ENCODE assay signal across 8 cellular contexts in the genomic region with DNA sequence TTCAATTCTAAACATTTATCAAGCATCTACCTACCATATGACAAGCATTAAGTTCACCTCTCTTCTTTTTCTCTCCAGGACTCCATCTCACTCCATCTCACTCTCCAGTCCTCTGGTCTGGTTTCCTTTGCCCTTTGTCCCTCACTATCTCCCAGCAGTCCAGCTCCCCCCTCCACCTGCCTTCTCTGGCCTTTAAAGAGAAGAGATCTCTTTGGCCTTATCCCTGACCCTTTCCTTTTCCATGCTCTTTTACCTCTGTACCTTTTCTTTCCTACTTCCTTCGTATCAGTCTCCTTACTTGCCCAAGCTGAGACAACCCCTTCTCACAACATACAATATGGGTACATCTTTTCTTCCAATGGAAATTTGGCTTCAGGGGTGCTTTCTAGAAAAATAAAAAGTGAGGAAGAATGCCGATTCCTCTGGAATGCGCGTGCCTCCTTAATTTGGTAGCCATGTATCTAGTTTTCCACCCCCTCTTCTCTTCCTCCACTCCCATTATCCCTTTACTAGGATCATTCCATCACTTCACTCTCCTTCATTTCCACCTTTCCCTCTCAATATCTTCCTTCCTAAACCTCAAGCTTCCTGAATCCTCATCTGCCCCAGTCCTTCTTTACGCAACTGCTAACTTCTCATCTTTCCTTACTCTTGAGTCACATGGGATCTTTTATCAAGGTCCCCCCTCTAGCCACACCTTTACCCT. TPM values are rescaled to one million over a fixed set of nuclear protein-coding genes. Genes with fewer than 3 reads are reported as not detected.
DNase-seq lines count a peak whose midpoint lies in the region; ATAC-seq and TF ChIP-seq lines count a peak whose summit lies in the region.

No MANE protein-coding gene starts in this region.

- CTCF ChIA-PET in activated naive CD4-positive, alpha-beta T cell treated with anti-CD3 and anti-CD28 coated beads for 36 hours (lab: Charles Lee), result interaction anchor here (1.2 to 2.9 kb wide), 2 partner anchors 12 to 19 kb away, joined by 3 to 11 read pairs; no protein-coding TSS in a partner anchor

- H3K27ac ChIP-seq in iPS DF 6.9 (ENCODE audit: low read length) (peak overlapping the region; percentile 49), spleen (peak overlapping the region; percentile 92 to 98 (median 95))

- TF ChIP-seq CTCF in spleen (IDR thresholded peaks at IDR 0.05 in 8 of 11, conservative IDR thresholded peaks at IDR 0.05 in 3 of 11), result no peak

- peaks cover 6% of the 10 kb centered on the region; the same call in 1 of the 2 replicates for H3K36me3 ChIP-seq in iPS DF 6.9 (ENCODE audit: control insufficient read depth, insufficient read depth, low read length)
- H3K36me3 ChIP-seq in spleen, result peaks cover 0 to 23% (median 17%) of the 10 kb centered on the region in 6 donors

- no peaks in the 10 kb centered on the region for H3K27me3 ChIP-seq in iPS DF 6.9 (ENCODE audit: control insufficient read depth, insufficient read depth, low read length)
- no peaks in the 10 kb centered on the region for H3K27me3 ChIP-seq in spleen (replicated peaks in 1 of 7)

- DNase-seq in activated naive CD4-positive, alpha-beta T cell treated with anti-CD3 and anti-CD28 coated beads for 36 hours, result no peak
- no peak for DNase-seq in activated naive CD4-positive, alpha-beta T cell treated with anti-CD3 and anti-CD28 coated beads, Interleukin-2, amount 50 U/mL, for 16 hours
- no peak for DNase-seq in activated T-helper 1 cell treated with anti-CD3 and anti-CD28 coated beads, Interleukin-12 subunit alpha, Interleukin-12 subunit beta, Interleukin-2, Interleukin-4 antibody, amounts not matched to agents 30 ng/mL and 10 ng/mL and 1 ng/mL, durations not matched to agents 14 hours and 24 hours and 36 hours (ENCODE audit: low spot score)
- DNase-seq in iPS DF 6.9 (ENCODE audit: low read depth, low spot score) (no peak), spleen (no peak), germinal center (ENCODE audit: low spot score) (no peak)

- H3K9me3 ChIP-seq in iPS DF 6.9 (ENCODE audit: control insufficient read depth, insufficient read depth, low read length), result no peaks in the 10 kb centered on the region
- no peaks in the 10 kb centered on the region for H3K9me3 ChIP-seq in spleen

- H3K27me3 Mint-ChIP-seq in activated naive CD4-positive, alpha-beta T cell treated with anti-CD3 and anti-CD28 coated beads for 36 hours (ENCODE audit: low read depth), result no peaks in the 10 kb centered on the region
- no peaks in the 10 kb centered on the region for H3K27me3 Mint-ChIP-seq in activated T-helper 1 cell treated with anti-CD3 and anti-CD28 coated beads, Interleukin-12 subunit alpha, Interleukin-12 subunit beta, Interleukin-2, Interleukin-4 antibody, amounts not matched to agents 30 ng/mL and 10 ng/mL and 1 ng/mL, durations not matched to agents 14 hours and 24 hours and 36 hours (ENCODE audit: insufficient read depth)

- H3K4me1 ChIP-seq in iPS DF 6.9 (ENCODE audit: control insufficient read depth, insufficient read depth, low read length) (peaks cover 2% of the 10 kb centered on the region; the same call in 1 of the 2 replicates), spleen (peaks cover 33 to 80% (median 63%) of the 10 kb centered on the region in 6 donors)

- ATAC-seq in HG03175 (IDR thresholded peaks at IDR 0.05; ENCODE audit: unreplicated experiment) (no peak), HG03135 (IDR thresholded peaks at IDR 0.05; ENCODE audit: unreplicated experiment) (no peak)

- H3K4me3 ChIP-seq in iPS DF 6.9 (ENCODE audit: low read length) (peak overlapping the region; percentile 98; the same call in 1 of the 2 replicates), spleen (peak overlapping the region; percentile 49 to 87 (median 62))

- intact Hi-C loops in activated naive CD4-positive, alpha-beta T cell treated with anti-CD3 and anti-CD28 coated beads for 36 hours (cut with micrococcal nuclease), result loop anchor here (1.0 to 5.0 kb wide), 6 partner anchors 22 to 796 kb away; a partner anchor contains a TSS
- intact Hi-C loops in activated T-helper 1 cell treated with anti-CD3 and anti-CD28 coated beads, Interleukin-12 subunit alpha, Interleukin-12 subunit beta, Interleukin-2, Interleukin-4 antibody, amounts not matched to agents 30 ng/mL and 10 ng/mL and 1 ng/mL, durations not matched to agents 14 hours and 24 hours and 36 hours (cut with micrococcal nuclease), result loop anchor here (1.0 to 10.0 kb wide), 11 partner anchors 22 to 1849 kb away; a partner anchor contains a TSS
- intact Hi-C loops in spleen (cut with DNase I; ENCODE audit: low total_unique reads), result no loop called here

- H3K4me1 Mint-ChIP-seq in activated naive CD4-positive, alpha-beta T cell treated with anti-CD3 and anti-CD28 coated beads for 36 hours (ENCODE audit: low read depth), result peaks cover 62% of the 10 kb centered on the region
- peaks cover 61% of the 10 kb centered on the region for H3K4me1 Mint-ChIP-seq in activated T-helper 1 cell treated with anti-CD3 and anti-CD28 coated beads, Interleukin-12 subunit alpha, Interleukin-12 subunit beta, Interleukin-2, Interleukin-4 antibody, amounts not matched to agents 30 ng/mL and 10 ng/mL and 1 ng/mL, durations not matched to agents 14 hours and 24 hours and 36 hours (ENCODE audit: low read depth)

- H3K36me3 Mint-ChIP-seq in activated naive CD4-positive, alpha-beta T cell treated with anti-CD3 and anti-CD28 coated beads for 36 hours (ENCODE audit: low read depth), result peaks cover 6% of the 10 kb centered on the region
- H3K36me3 Mint-ChIP-seq in activated T-helper 1 cell treated with anti-CD3 and anti-CD28 coated beads, Interleukin-12 subunit alpha, Interleukin-12 subunit beta, Interleukin-2, Interleukin-4 antibody, amounts not matched to agents 30 ng/mL and 10 ng/mL and 1 ng/mL, durations not matched to agents 14 hours and 24 hours and 36 hours (ENCODE audit: low read depth), result peaks cover 23% of the 10 kb centered on the region

- H3K27ac Mint-ChIP-seq in activated naive CD4-positive, alpha-beta T cell treated with anti-CD3 and anti-CD28 coated beads for 36 hours, result peak overlapping the region; percentile 96
- H3K27ac Mint-ChIP-seq in activated T-helper 1 cell treated with anti-CD3 and anti-CD28 coated beads, Interleukin-12 subunit alpha, Interleukin-12 subunit beta, Interleukin-2, Interleukin-4 antibody, amounts not matched to agents 30 ng/mL and 10 ng/mL and 1 ng/mL, durations not matched to agents 14 hours and 24 hours and 36 hours, result peak overlapping the region; percentile 94

- no peaks in the 10 kb centered on the region for H3K9me3 Mint-ChIP-seq in activated naive CD4-positive, alpha-beta T cell treated with anti-CD3 and anti-CD28 coated beads for 36 hours
- no peaks in the 10 kb centered on the region for H3K9me3 Mint-ChIP-seq in activated T-helper 1 cell treated with anti-CD3 and anti-CD28 coated beads, Interleukin-12 subunit alpha, Interleukin-12 subunit beta, Interleukin-2, Interleukin-4 antibody, amounts not matched to agents 30 ng/mL and 10 ng/mL and 1 ng/mL, durations not matched to agents 14 hours and 24 hours and 36 hours

- no peak for TF ChIP-seq POLR2A in spleen (IDR thresholded peaks at IDR 0.05)

- peak overlapping the region; percentile 91 for H3K4me3 Mint-ChIP-seq in activated naive CD4-positive, alpha-beta T cell treated with anti-CD3 and anti-CD28 coated beads for 36 hours
- H3K4me3 Mint-ChIP-seq in activated T-helper 1 cell treated with anti-CD3 and anti-CD28 coated beads, Interleukin-12 subunit alpha, Interleukin-12 subunit beta, Interleukin-2, Interleukin-4 antibody, amounts not matched to agents 30 ng/mL and 10 ng/mL and 1 ng/mL, durations not matched to agents 14 hours and 24 hours and 36 hours, result peak overlapping the region; percentile 95

- WGBS in iPS DF 6.9 (ENCODE audit: insufficient coverage, insufficient read length), result 100% methylated on average over 1 of the region's 5 CpGs
- WGBS in spleen, 5 donors, result 24 to 37% (median 34%) methylated on average over 5 of the region's 5 CpGs

RNA-seq across cellular contexts. Expression of a gene that starts 0.7 kb away (rescaled TPM):
- total RNA-seq in activated naive CD4-positive, alpha-beta T cell treated with anti-CD3 and anti-CD28 coated beads for 36 hours, result 10 to 100 TPM; 25.8 to 26.5 TPM
- total RNA-seq in activated T-helper 1 cell treated with anti-CD3 and anti-CD28 coated beads, Interleukin-12 subunit alpha, Interleukin-12 subunit beta, Interleukin-2, Interleukin-4 antibody, amounts not matched to agents 30 ng/mL and 10 ng/mL and 1 ng/mL, durations not matched to agents 14 hours and 24 hours and 36 hours, result 34.5 and 35.6 TPM in 2 replicates
- total RNA-seq in spleen, result 10 to 100 TPM; 27.9 to 39.7 (median 35.6) TPM
- 10 to 100 TPM; 13.6 to 23.3 (median 18.4) TPM for polyA plus RNA-seq in spleen

RNA-seq across cellular contexts. Expression of a gene that starts 1.6 kb away (rescaled TPM):
- total RNA-seq in activated naive CD4-positive, alpha-beta T cell treated with anti-CD3 and anti-CD28 coated beads for 36 hours, result 10 to 100 TPM; 39.5 to 39.9 TPM
- 58.1 and 60.4 TPM in 2 replicates for total RNA-seq in activated T-helper 1 cell treated with anti-CD3 and anti-CD28 coated beads, Interleukin-12 subunit alpha, Interleukin-12 subunit beta, Interleukin-2, Interleukin-4 antibody, amounts not matched to agents 30 ng/mL and 10 ng/mL and 1 ng/mL, durations not matched to agents 14 hours and 24 hours and 36 hours
- total RNA-seq in spleen, result 10 to 100 TPM; 36.0 to 70.3 (median 46.0) TPM
- polyA plus RNA-seq in spleen, result 10 to 100 TPM; 52.2 to 77.8 (median 69.9) TPM

RNA-seq across cellular contexts. Expression of a gene that starts 7.4 kb away (rescaled TPM):
- 10 to 100 TPM; 15.6 to 17.0 TPM for total RNA-seq in activated naive CD4-positive, alpha-beta T cell treated with anti-CD3 and anti-CD28 coated beads for 36 hours
- total RNA-seq in activated T-helper 1 cell treated with anti-CD3 and anti-CD28 coated beads, Interleukin-12 subunit alpha, Interleukin-12 subunit beta, Interleukin-2, Interleukin-4 antibody, amounts not matched to agents 30 ng/mL and 10 ng/mL and 1 ng/mL, durations not matched to agents 14 hours and 24 hours and 36 hours, result 19.6 and 20.2 TPM in 2 replicates
- 10 to 100 TPM in 6 of 7 donors, 1 to 10 TPM in 1; 7.4 to 32.9 (median 21.3) TPM for total RNA-seq in spleen
- polyA plus RNA-seq in spleen, result 10 to 100 TPM; 24.1 to 50.9 (median 38.0) TPM

RNA-seq across cellular contexts. Expression of a gene that starts 12.2 kb away (rescaled TPM):
- 1 to 10 TPM; 6.1 to 9.5 TPM for total RNA-seq in activated naive CD4-positive, alpha-beta T cell treated with anti-CD3 and anti-CD28 coated beads for 36 hours
- 8.3 and 9.1 TPM in 2 replicates for total RNA-seq in activated T-helper 1 cell treated with anti-CD3 and anti-CD28 coated beads, Interleukin-12 subunit alpha, Interleukin-12 subunit beta, Interleukin-2, Interleukin-4 antibody, amounts not matched to agents 30 ng/mL and 10 ng/mL and 1 ng/mL, durations not matched to agents 14 hours and 24 hours and 36 hours
- 10 to 100 TPM in 3 of 7 donors, 1 to 10 TPM in 4; 4.4 to 17.4 (median 9.9) TPM for total RNA-seq in spleen
- polyA plus RNA-seq in spleen, result 10 to 100 TPM in 2 of 3 donors, 1 to 10 TPM in 1; 6.8 to 32.8 (median 30.5) TPM

RNA-seq across cellular contexts. Expression of a gene that starts 13.4 kb away (rescaled TPM):
- total RNA-seq in activated naive CD4-positive, alpha-beta T cell treated with anti-CD3 and anti-CD28 coated beads for 36 hours, result 10 to 100 TPM; 46.5 to 47.7 TPM
- total RNA-seq in activated T-helper 1 cell treated with anti-CD3 and anti-CD28 coated beads, Interleukin-12 subunit alpha, Interleukin-12 subunit beta, Interleukin-2, Interleukin-4 antibody, amounts not matched to agents 30 ng/mL and 10 ng/mL and 1 ng/mL, durations not matched to agents 14 hours and 24 hours and 36 hours, result 91.9 and 94.0 TPM in 2 replicates
- 100 to 1,000 TPM in 4 of 7 donors, 10 to 100 TPM in 3; 77.6 to 160 (median 130) TPM for total RNA-seq in spleen
- polyA plus RNA-seq in spleen, result 10 to 100 TPM; 29.6 to 85.2 (median 41.2) TPM
